Comparison of ENCODE assay signal across 8 cellular contexts in the genomic region with DNA sequence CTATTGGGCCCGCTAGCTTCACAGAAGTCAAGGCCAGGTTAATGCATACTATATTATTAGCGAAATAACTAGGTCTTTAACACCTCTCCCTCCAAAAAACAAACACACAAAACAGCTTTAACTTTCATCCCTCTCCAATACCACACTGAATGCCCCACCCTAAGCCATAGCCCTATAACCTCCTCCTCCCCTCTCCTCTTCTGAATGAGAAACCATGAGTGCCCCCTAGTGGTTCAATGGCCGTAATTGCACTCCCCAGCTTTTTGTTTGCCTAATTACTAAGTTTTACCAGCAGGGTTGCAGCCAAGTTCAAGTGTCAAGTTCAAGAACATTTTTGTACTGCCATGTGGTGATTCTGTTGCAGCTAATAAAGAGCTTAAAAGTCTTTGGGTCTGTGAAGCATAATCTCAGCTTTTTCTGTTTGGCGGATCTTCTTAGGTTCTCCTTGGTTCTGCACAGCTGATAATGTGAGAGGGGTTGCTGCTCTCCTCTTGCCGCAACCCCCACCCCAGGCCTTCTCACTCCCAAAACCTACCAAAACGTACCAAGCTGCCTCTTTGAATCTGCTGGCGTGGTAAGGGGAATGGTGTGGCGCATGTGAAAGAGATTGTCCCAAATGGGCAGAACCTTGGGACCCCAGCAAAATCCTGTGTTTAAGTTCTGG. TPM values are rescaled to one million over a fixed set of nuclear protein-coding genes. Genes with fewer than 3 reads are reported as not detected.
DNase-seq lines count a peak whose midpoint lies in the region; ATAC-seq and TF ChIP-seq lines count a peak whose summit lies in the region.

No MANE protein-coding gene starts in this region.

- no peak overlapping the region for H3K4me3 ChIP-seq in right atrium auricular region

- no peaks in the 10 kb centered on the region for H3K36me3 ChIP-seq in right atrium auricular region

- H3K4me1 ChIP-seq in right atrium auricular region = peaks cover 0 to 3% of the 10 kb centered on the region in 2 donors

- H3K27ac ChIP-seq in right atrium auricular region = no peak overlapping the region

- ATAC-seq in HG02642 (IDR thresholded peaks at IDR 0.05; ENCODE audit: poor library complexity, unreplicated experiment) (peak; percentile 87), sciatic nerve (peak; percentile 90), HG03439 (IDR thresholded peaks at IDR 0.05; ENCODE audit: unreplicated experiment) (no peak)

- no peaks in the 10 kb centered on the region for H3K27me3 ChIP-seq in right atrium auricular region

- TF ChIP-seq CTCF in right atrium auricular region (IDR thresholded peaks at IDR 0.05) = peak; percentile 69 to 91

- no peaks in the 10 kb centered on the region for H3K9me3 ChIP-seq in right atrium auricular region

- intact Hi-C loops in sciatic nerve (cut with DNase I) = loop anchor here (5.0 kb wide), 1 partner anchor 395 kb away; the partner anchor contains the start of gene CLDN11

- DNase-seq in GF-D8 (lab: John Stamatoyannopoulos, UW) (peak; percentile 19), NCI-H1694 (lab: John Stamatoyannopoulos, UW) (peak; percentile 95), T-helper 1 cell (peak in 4 of 5 donors; percentile 29 to 62 (median 52)), amniotic epithelial cell (ENCODE audit: low read depth) (peak; percentile 71), right atrium auricular region (ENCODE audit: low spot score) (peak; percentile 83), sciatic nerve (ENCODE audit: low spot score) (peak; percentile 75)

RNA-seq across cellular contexts. Expression of gene RPL22L1, which starts 57.9 kb away (rescaled TPM):
- total RNA-seq in right atrium auricular region (10 to 100 TPM; 22.3 to 51.2 TPM), sciatic nerve (41.5 TPM)

Comparison
In these comparisons a context has a peak if more than half of its experiments do, and no peak if none do; other contexts are left out.
1. DNase-seq: peak in every context shown above with its lines; median percentile 95 in NCI-H1694; 83 in right atrium auricular region; 75 in sciatic nerve; 71 in amniotic epithelial cell; 52 in T-helper 1 cell; 19 in GF-D8.